In the genomic region with DNA sequence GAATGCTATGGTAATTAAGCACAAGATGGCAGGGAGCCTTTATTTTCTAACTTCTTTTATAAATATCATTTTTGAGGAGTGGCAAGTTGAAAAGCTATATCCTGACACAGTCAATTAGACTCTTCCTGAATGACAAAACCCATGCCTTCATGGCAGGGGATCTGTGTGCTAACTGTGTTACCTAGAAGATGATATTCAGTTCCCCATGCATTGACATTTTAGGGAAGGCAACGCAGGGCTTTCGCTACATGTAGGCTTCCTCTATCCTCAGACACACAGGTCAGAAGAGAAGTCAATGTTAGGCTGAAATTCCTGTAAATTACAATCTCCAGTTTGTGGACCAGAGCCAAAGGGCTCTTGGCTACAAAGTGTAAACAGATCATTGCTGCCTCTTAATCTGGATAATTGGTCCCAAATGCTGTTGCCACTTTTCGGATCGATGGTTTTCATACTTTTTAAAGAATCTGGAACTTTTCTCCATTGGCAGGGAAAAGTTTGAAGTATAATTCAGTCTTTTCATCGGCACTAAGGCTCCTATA, we compare ENCODE assay signal across 18 cellular contexts. TPM values are rescaled to one million over a fixed set of nuclear protein-coding genes. Genes with fewer than 3 reads are reported as not detected.
"Had no signal": no experiment of that assay in that cellular context is flagged by ENCODE, and none has a peak within 500 bp of the region (broad histone marks: within the 10 kb centered on the region; RNA-seq: fewer than 3 reads in every experiment).

No MANE protein-coding gene starts in this region.

- H3K36me3 ChIP-seq: esophagus muscularis mucosa, heart left ventricle, prostate gland, sigmoid colon had no signal

- H3K27ac ChIP-seq: epithelial cell of prostate, parathyroid adenoma, prostate gland, sigmoid colon had no signal

- H3K4me1 ChIP-seq: parathyroid adenoma, prostate gland had no signal

- H3K4me3 ChIP-seq: esophagus muscularis mucosa, heart left ventricle, prostate gland, sigmoid colon, skin epidermis had no signal

- ATAC-seq: effector memory CD8-positive, alpha-beta T cell; left colon; naive thymus-derived CD4-positive, alpha-beta T cell had no signal

- H3K27me3 ChIP-seq: esophagus muscularis mucosa, heart left ventricle, sigmoid colon had no signal

- H3K9me3 ChIP-seq: esophagus muscularis mucosa, heart left ventricle, prostate gland, sigmoid colon had no signal

- DNase-seq: effector memory CD8-positive, alpha-beta T cell; heart left ventricle; hippocampal formation; left colon; mammary epithelial cell; naive thymus-derived CD4-positive, alpha-beta T cell; nephron progenitor cell; retina; sigmoid colon; stimulated activated CD4-positive, alpha-beta T cell treated with anti-CD3 and anti-CD28 coated beads, Interleukin-12 subunit alpha, Interleukin-12 subunit beta, amount 100 ng/mL, for 4 hours; stimulated activated naive CD4-positive, alpha-beta T cell treated with Interleukin-2 at 50 U/mL for 16 hours; trophoblast cell had no signal

RNA-seq across cellular contexts. Expression of a gene that starts 22.6 kb away (rescaled TPM):
- total RNA-seq: mononuclear cell; naive thymus-derived CD4-positive, alpha-beta T cell had no signal
- polyA plus RNA-seq: naive thymus-derived CD4-positive, alpha-beta T cell had no signal
